In the genomic region with DNA sequence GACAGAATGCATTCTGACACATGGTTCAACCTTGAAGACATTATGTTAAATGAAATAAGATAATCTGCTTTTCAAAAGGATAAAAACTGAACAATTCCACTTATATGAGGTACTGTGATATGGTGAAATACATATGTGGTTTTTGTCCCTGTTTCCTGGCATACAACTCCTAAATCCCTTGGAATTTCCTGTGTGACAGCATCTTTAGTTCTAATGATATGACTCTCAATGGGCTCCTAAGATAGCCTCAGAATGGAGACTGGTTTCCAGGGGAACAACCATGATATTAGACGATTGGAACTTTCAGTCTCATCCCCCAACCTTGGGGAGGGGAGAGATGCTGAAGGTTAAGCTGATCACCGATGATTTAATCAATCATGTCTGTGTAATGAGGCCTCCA, we compare ENCODE assay signal across 24 cellular contexts. TPM values are rescaled to one million over a fixed set of nuclear protein-coding genes. Genes with fewer than 3 reads are reported as not detected.
A peak's percentile ranks its signal among the peaks of the same experiment; 100 is the strongest.
DNase-seq lines count a peak whose midpoint lies in the region; ATAC-seq and TF ChIP-seq lines count a peak whose summit lies in the region.
"Had no signal": no experiment of that assay in that cellular context is flagged by ENCODE, and none has a peak within 500 bp of the region (broad histone marks: within the 10 kb centered on the region; RNA-seq: fewer than 3 reads in every experiment).

No MANE protein-coding gene starts in this region.

- peaks cover 8% of the 10 kb centered on the region for H3K36me3 ChIP-seq in BJ (ENCODE audit: control insufficient read depth, insufficient read depth, low read length)

- no peak for TF ChIP-seq CTCF in BJ (IDR thresholded peaks at IDR 0.05; ENCODE audit: insufficient read depth, low read depth, low read length)
- no peak for TF ChIP-seq CTCF in nephron progenitor cell (IDR thresholded peaks at IDR 0.05)

- no peak overlapping the region for H3K4me3 Mint-ChIP-seq in nephron progenitor cell
- H3K4me3 Mint-ChIP-seq: activated B cell treated with CpG ODN at 0.5 μM for 24 hours; activated CD8-positive, alpha-beta T cell treated with anti-CD3 and anti-CD28 coated beads for 36 hours; activated T-cell treated with anti-CD3 and anti-CD28 coated beads, Interleukin-2, amount 50 U/mL, for 24 hours; stimulated activated memory B cell treated with anti-CD40 and anti-IgM and Interleukin-4, amounts not matched to agents 10 μg/mL and 1 μg/mL and 100 μg/mL, for 72 hours had no signal

- H3K4me1 Mint-ChIP-seq in nephron progenitor cell, result no peaks in the 10 kb centered on the region
- H3K4me1 Mint-ChIP-seq: activated B cell treated with CpG ODN at 0.5 μM for 24 hours; stimulated activated memory B cell treated with anti-CD40 and anti-IgM and Interleukin-4, amounts not matched to agents 10 μg/mL and 1 μg/mL and 100 μg/mL, for 72 hours had no signal

- no peak overlapping the region for H3K4me3 ChIP-seq in BJ (ENCODE audit: low read depth, low read length)
- H3K4me3 ChIP-seq: BLaER1, GM12878, HAP-1, K562, left ventricle myocardium inferior, mucosa of descending colon, SJSA1 had no signal

- no peaks in the 10 kb centered on the region for H3K27me3 ChIP-seq in BJ (ENCODE audit: control insufficient read depth, insufficient read depth, low read length)
- H3K27me3 ChIP-seq: BLaER1, SJSA1 had no signal

- DNase-seq in BJ (ENCODE audit: low read depth) (peak; percentile 12), HT1080 (ENCODE audit: low read depth) (peak; percentile 68), dedifferentiated amniotic fluid mesenchymal stem cell (ENCODE audit: extremely low spot score) (peak; percentile 34), nephron progenitor cell (no peak), NCI-H774 (lab: John Stamatoyannopoulos, UW) (no peak), GF-D8 (lab: John Stamatoyannopoulos, UW) (no peak), occipital lobe (lab: John Stamatoyannopoulos, UW) (no peak)
- DNase-seq: activated B cell treated with CpG ODN at 0.5 μM for 24 hours; activated CD8-positive, alpha-beta T cell treated with anti-CD3 and anti-CD28 coated beads for 36 hours; activated naive CD4-positive, alpha-beta T cell treated with anti-CD3 and anti-CD28 coated beads, Interleukin-2, amount 50 U/mL, for 16 hours; activated T-cell treated with anti-CD3 and anti-CD28 coated beads, Interleukin-2, amount 50 U/mL, for 24 hours; cortex of kidney; left ventricle myocardium inferior; mucosa of descending colon; NCI-H1930; NCI-H226 had no signal

- no peak for ATAC-seq in HG03354 (IDR thresholded peaks at IDR 0.05; ENCODE audit: poor library complexity, severe bottlenecking, unreplicated experiment)
- ATAC-seq: activated CD8-positive, alpha-beta T cell treated with anti-CD3 and anti-CD28 coated beads for 36 hours; GM12878; K562; mucosa of descending colon; Panc1; stimulated activated memory B cell treated with anti-CD40 and anti-IgM and Interleukin-4, amounts not matched to agents 10 μg/mL and 1 μg/mL and 100 μg/mL, for 72 hours had no signal

- CTCF ChIA-PET in BJ (lab: Yijun Ruan, JAX), result interaction anchor here (1.5 kb wide), 1 partner anchor 14 kb away, joined by 3 read pairs; no protein-coding TSS in a partner anchor

- no peaks in the 10 kb centered on the region for H3K9me3 Mint-ChIP-seq in nephron progenitor cell
- H3K9me3 Mint-ChIP-seq: activated B cell treated with CpG ODN at 0.5 μM for 24 hours; activated CD8-positive, alpha-beta T cell treated with anti-CD3 and anti-CD28 coated beads for 36 hours; activated T-cell treated with anti-CD3 and anti-CD28 coated beads, Interleukin-2, amount 50 U/mL, for 24 hours; stimulated activated memory B cell treated with anti-CD40 and anti-IgM and Interleukin-4, amounts not matched to agents 10 μg/mL and 1 μg/mL and 100 μg/mL, for 72 hours had no signal

- peak overlapping the region; percentile 13 for H3K27ac Mint-ChIP-seq in nephron progenitor cell
- H3K27ac Mint-ChIP-seq: activated CD8-positive, alpha-beta T cell treated with anti-CD3 and anti-CD28 coated beads for 36 hours; stimulated activated memory B cell treated with anti-CD40 and anti-IgM and Interleukin-4, amounts not matched to agents 10 μg/mL and 1 μg/mL and 100 μg/mL, for 72 hours had no signal

- POLR2A ChIA-PET in BJ (lab: Charles Lee), result no interaction called here

- H3K36me3 Mint-ChIP-seq in nephron progenitor cell (ENCODE audit: low read depth), result peaks cover 62% of the 10 kb centered on the region

- no peaks in the 10 kb centered on the region for H3K27me3 Mint-ChIP-seq in nephron progenitor cell (ENCODE audit: low read depth, poor library complexity)
- H3K27me3 Mint-ChIP-seq: activated B cell treated with CpG ODN at 0.5 μM for 24 hours; activated CD8-positive, alpha-beta T cell treated with anti-CD3 and anti-CD28 coated beads for 36 hours; activated T-cell treated with anti-CD3 and anti-CD28 coated beads, Interleukin-2, amount 50 U/mL, for 24 hours; stimulated activated memory B cell treated with anti-CD40 and anti-IgM and Interleukin-4, amounts not matched to agents 10 μg/mL and 1 μg/mL and 100 μg/mL, for 72 hours had no signal

RNA-seq across cellular contexts. Expression of a gene that starts 37.7 kb away (rescaled TPM):
- 7.9 and 10.0 TPM in 2 replicates for polyA plus RNA-seq in BJ (2011; rRNA removed)
- polyA minus RNA-seq in BJ (2011; rRNA and poly(A)+ RNA removed), result 19.9 and 24.8 TPM in 2 replicates
- 3.9 and 5.2 TPM in 2 replicates for total RNA-seq in HT1080 (2014; rRNA removed; shearing (Covaris generic))
- polyA plus RNA-seq in HT1080 (2015; cell fraction: cytosol; rRNA removed), result 2.9 and 3.6 TPM in 2 replicates
- polyA plus RNA-seq in HT1080 (2015; cell fraction: nucleus; rRNA removed), result 5.1 and 5.2 TPM in 2 replicates
- total RNA-seq in occipital lobe, result 27.0 TPM

RNA-seq across cellular contexts. Expression of a gene that starts 46.4 kb away (rescaled TPM):
- 59.8 and 86.6 TPM in 2 replicates for polyA plus RNA-seq in BJ (2011; rRNA removed)
- 96.4 and 118 TPM in 2 replicates for polyA minus RNA-seq in BJ (2011; rRNA and poly(A)+ RNA removed)
- total RNA-seq in HT1080 (2014; rRNA removed; shearing (Covaris generic)), result 36.7 and 53.4 TPM in 2 replicates
- 24.3 and 30.7 TPM in 2 replicates for polyA plus RNA-seq in HT1080 (2015; cell fraction: cytosol; rRNA removed)
- 77.8 and 83.1 TPM in 2 replicates for polyA plus RNA-seq in HT1080 (2015; cell fraction: nucleus; rRNA removed)
- 119 TPM for total RNA-seq in occipital lobe

Comparison
In these comparisons a context has a peak if more than half of its experiments do, and no peak if none do; other contexts are left out.
1. DNase-seq: peak in BJ (single experiment), HT1080 (single experiment) and dedifferentiated amniotic fluid mesenchymal stem cell (single experiment); none in nephron progenitor cell (single experiment), NCI-H774 (single experiment), GF-D8 (single experiment) and occipital lobe (single experiment).